ENCODE assay signal across 1 cellular context in genomic region chr1:37914719-37915483, GRCh38.
TF ChIP-seq lines count a peak whose summit lies in the region.

No MANE protein-coding gene starts in this region.

TF ChIP-seq in HepG2, 621 proteins besides CTCF, POLR2A, EP300 and RAD21 (continued from another document):
- no peak for TF ChIP-seq GMEB2 (CRISPR knock-in tag; IDR thresholded peaks at IDR 0.05; ENCODE audit: low read depth)
- 0 out of 2 replicates have a peak, but pooled peaks have one; percentile 12 for TF ChIP-seq KAT8 (CRISPR knock-in tag; IDR thresholded peaks at IDR 0.05)
- no peak for TF ChIP-seq FOXA1 (IDR thresholded peaks at IDR 0.05)
- peak; percentile 77 for TF ChIP-seq FOXA1 (CRISPR knock-in tag; IDR thresholded peaks at IDR 0.05)
- TF ChIP-seq HNRNPLL (IDR thresholded peaks at IDR 0.05; ENCODE audit: low read depth, low read length, poor library complexity, severe bottlenecking): no peak
- TF ChIP-seq PAXIP1 (CRISPR knock-in tag; conservative IDR thresholded peaks at IDR 0.05): peak; percentile 44
- no peak for TF ChIP-seq ZFP82 (CRISPR knock-in tag; IDR thresholded peaks at IDR 0.05; ENCODE audit: borderline replicate concordance)
- TF ChIP-seq ZBTB33 (CRISPR knock-in tag; IDR thresholded peaks at IDR 0.05): no peak
- TF ChIP-seq ZNF691 (CRISPR knock-in tag; IDR thresholded peaks at IDR 0.05; ENCODE audit: borderline replicate concordance, low read depth): no peak
- no peak for TF ChIP-seq ZNF749 (CRISPR knock-in tag; IDR thresholded peaks at IDR 0.05; ENCODE audit: borderline replicate concordance)
- TF ChIP-seq GATAD1 (CRISPR knock-in tag; IDR thresholded peaks at IDR 0.05): no peak
TF ChIP-seq in HepG2: peak in this region for 30.
